2 cellular contexts compared by ENCODE assay signal in genomic region chr3:106001923-106002322, GRCh38.
TF ChIP-seq lines count a peak whose summit lies in the region.

No MANE protein-coding gene starts in this region.

TF ChIP-seq in GM23338, 12 proteins besides CTCF, POLR2A, EP300 and RAD21:
- TF ChIP-seq ZNF114 (CRISPR knock-in tag; IDR thresholded peaks at IDR 0.05) (no peak), JUNB (IDR thresholded peaks at IDR 0.05; ENCODE audit: unreplicated experiment) (no peak), EZH2phosphoT487 (IDR thresholded peaks at IDR 0.05; ENCODE audit: unreplicated experiment) (no peak), EZH2 (IDR thresholded peaks at IDR 0.05; ENCODE audit: low read depth, unreplicated experiment) (no peak), CREB1 (CRISPR knock-in tag; IDR thresholded peaks at IDR 0.05; ENCODE audit: low read depth) (no peak), NANOG (IDR thresholded peaks at IDR 0.05; ENCODE audit: borderline replicate concordance) (no peak), POLR2AphosphoS5 (IDR thresholded peaks at IDR 0.05; ENCODE audit: low read depth) (no peak), STAT1 (IDR thresholded peaks at IDR 0.05; ENCODE audit: unreplicated experiment) (no peak)
- TF ChIP-seq, protein P1, sequence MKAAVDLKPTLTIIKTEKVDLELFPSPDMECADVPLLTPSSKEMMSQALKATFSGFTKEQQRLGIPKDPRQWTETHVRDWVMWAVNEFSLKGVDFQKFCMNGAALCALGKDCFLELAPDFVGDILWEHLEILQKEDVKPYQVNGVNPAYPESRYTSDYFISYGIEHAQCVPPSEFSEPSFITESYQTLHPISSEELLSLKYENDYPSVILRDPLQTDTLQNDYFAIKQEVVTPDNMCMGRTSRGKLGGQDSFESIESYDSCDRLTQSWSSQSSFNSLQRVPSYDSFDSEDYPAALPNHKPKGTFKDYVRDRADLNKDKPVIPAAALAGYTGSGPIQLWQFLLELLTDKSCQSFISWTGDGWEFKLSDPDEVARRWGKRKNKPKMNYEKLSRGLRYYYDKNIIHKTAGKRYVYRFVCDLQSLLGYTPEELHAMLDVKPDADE (IDR thresholded peaks at IDR 0.05), result no peak
- TF ChIP-seq, protein P2, sequence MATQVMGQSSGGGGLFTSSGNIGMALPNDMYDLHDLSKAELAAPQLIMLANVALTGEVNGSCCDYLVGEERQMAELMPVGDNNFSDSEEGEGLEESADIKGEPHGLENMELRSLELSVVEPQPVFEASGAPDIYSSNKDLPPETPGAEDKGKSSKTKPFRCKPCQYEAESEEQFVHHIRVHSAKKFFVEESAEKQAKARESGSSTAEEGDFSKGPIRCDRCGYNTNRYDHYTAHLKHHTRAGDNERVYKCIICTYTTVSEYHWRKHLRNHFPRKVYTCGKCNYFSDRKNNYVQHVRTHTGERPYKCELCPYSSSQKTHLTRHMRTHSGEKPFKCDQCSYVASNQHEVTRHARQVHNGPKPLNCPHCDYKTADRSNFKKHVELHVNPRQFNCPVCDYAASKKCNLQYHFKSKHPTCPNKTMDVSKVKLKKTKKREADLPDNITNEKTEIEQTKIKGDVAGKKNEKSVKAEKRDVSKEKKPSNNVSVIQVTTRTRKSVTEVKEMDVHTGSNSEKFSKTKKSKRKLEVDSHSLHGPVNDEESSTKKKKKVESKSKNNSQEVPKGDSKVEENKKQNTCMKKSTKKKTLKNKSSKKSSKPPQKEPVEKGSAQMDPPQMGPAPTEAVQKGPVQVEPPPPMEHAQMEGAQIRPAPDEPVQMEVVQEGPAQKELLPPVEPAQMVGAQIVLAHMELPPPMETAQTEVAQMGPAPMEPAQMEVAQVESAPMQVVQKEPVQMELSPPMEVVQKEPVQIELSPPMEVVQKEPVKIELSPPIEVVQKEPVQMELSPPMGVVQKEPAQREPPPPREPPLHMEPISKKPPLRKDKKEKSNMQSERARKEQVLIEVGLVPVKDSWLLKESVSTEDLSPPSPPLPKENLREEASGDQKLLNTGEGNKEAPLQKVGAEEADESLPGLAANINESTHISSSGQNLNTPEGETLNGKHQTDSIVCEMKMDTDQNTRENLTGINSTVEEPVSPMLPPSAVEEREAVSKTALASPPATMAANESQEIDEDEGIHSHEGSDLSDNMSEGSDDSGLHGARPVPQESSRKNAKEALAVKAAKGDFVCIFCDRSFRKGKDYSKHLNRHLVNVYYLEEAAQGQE (IDR thresholded peaks at IDR 0.05; ENCODE audit: unreplicated experiment), result no peak
- TF ChIP-seq, protein P3, sequence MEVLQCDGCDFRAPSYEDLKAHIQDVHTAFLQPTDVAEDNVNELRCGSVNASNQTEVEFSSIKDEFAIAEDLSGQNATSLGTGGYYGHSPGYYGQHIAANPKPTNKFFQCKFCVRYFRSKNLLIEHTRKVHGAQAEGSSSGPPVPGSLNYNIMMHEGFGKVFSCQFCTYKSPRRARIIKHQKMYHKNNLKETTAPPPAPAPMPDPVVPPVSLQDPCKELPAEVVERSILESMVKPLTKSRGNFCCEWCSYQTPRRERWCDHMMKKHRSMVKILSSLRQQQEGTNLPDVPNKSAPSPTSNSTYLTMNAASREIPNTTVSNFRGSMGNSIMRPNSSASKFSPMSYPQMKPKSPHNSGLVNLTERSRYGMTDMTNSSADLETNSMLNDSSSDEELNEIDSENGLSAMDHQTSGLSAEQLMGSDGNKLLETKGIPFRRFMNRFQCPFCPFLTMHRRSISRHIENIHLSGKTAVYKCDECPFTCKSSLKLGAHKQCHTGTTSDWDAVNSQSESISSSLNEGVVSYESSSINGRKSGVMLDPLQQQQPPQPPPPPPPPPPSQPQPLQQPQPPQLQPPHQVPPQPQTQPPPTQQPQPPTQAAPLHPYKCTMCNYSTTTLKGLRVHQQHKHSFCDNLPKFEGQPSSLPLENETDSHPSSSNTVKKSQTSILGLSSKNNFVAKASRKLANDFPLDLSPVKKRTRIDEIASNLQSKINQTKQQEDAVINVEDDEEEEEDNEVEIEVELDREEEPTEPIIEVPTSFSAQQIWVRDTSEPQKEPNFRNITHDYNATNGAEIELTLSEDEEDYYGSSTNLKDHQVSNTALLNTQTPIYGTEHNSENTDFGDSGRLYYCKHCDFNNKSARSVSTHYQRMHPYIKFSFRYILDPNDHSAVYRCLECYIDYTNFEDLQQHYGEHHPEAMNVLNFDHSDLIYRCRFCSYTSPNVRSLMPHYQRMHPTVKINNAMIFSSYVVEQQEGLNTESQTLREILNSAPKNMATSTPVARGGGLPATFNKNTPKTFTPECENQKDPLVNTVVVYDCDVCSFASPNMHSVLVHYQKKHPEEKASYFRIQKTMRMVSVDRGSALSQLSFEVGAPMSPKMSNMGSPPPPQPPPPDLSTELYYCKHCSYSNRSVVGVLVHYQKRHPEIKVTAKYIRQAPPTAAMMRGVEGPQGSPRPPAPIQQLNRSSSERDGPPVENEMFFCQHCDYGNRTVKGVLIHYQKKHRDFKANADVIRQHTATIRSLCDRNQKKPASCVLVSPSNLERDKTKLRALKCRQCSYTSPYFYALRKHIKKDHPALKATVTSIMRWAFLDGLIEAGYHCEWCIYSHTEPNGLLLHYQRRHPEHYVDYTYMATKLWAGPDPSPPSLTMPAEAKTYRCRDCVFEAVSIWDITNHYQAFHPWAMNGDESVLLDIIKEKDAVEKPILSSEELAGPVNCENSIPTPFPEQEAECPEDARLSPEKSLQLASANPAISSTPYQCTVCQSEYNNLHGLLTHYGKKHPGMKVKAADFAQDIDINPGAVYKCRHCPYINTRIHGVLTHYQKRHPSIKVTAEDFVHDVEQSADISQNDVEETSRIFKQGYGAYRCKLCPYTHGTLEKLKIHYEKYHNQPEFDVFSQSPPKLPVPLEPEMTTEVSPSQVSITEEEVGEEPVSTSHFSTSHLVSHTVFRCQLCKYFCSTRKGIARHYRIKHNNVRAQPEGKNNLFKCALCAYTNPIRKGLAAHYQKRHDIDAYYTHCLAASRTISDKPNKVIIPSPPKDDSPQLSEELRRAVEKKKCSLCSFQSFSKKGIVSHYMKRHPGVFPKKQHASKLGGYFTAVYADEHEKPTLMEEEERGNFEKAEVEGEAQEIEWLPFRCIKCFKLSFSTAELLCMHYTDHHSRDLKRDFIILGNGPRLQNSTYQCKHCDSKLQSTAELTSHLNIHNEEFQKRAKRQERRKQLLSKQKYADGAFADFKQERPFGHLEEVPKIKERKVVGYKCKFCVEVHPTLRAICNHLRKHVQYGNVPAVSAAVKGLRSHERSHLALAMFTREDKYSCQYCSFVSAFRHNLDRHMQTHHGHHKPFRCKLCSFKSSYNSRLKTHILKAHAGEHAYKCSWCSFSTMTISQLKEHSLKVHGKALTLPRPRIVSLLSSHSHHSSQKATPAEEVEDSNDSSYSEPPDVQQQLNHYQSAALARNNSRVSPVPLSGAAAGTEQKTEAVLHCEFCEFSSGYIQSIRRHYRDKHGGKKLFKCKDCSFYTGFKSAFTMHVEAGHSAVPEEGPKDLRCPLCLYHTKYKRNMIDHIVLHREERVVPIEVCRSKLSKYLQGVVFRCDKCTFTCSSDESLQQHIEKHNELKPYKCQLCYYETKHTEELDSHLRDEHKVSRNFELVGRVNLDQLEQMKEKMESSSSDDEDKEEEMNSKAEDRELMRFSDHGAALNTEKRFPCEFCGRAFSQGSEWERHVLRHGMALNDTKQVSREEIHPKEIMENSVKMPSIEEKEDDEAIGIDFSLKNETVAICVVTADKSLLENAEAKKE (CRISPR knock-in tag; IDR thresholded peaks at IDR 0.05), result no peak

TF ChIP-seq in K562, 482 proteins besides CTCF, POLR2A, EP300 and RAD21:
- TF ChIP-seq IRF9 (tag; IDR thresholded peaks at IDR 0.05) (no peak), TFE3 (CRISPR knock-in tag; IDR thresholded peaks at IDR 0.05) (peak; percentile 52)
